13 cellular contexts compared by ENCODE assay signal in genomic region chr10:68088744-68089143, GRCh38. TPM values are rescaled to one million over a fixed set of nuclear protein-coding genes. Genes with fewer than 3 reads are reported as not detected.
A peak's percentile ranks its signal among the peaks of the same experiment; 100 is the strongest.
DNase-seq lines count a peak whose midpoint lies in the region; ATAC-seq and TF ChIP-seq lines count a peak whose summit lies in the region.
"Had no signal": no experiment of that assay in that cellular context is flagged by ENCODE, and none has a peak within 500 bp of the region (broad histone marks: within the 10 kb centered on the region; RNA-seq: fewer than 3 reads in every experiment).

No MANE protein-coding gene starts in this region.

- intact Hi-C loops in testis (cut with DNase I; ENCODE audit: low total_unique reads), result no loop called here

- H3K4me3 Mint-ChIP-seq in activated T-cell treated with anti-CD3 and anti-CD28 coated beads, Interleukin-2, amount 50 U/mL, for 4 hours, result no peak overlapping the region
- peak overlapping the region; percentile 75 for H3K4me3 Mint-ChIP-seq in HFFc6
- no peak overlapping the region for H3K4me3 Mint-ChIP-seq in nephron

- no peaks in the 10 kb centered on the region for H3K36me3 Mint-ChIP-seq in activated T-cell treated with anti-CD3 and anti-CD28 coated beads, Interleukin-2, amount 50 U/mL, for 4 hours (ENCODE audit: insufficient read depth)
- H3K36me3 Mint-ChIP-seq in HFFc6 (ENCODE audit: low read depth) (peaks cover 20% of the 10 kb centered on the region), nephron (ENCODE audit: low read depth) (no peaks in the 10 kb centered on the region)

- no peak overlapping the region for H3K4me3 ChIP-seq in SJSA1
- H3K4me3 ChIP-seq in testis, result no peak overlapping the region
- H3K4me3 ChIP-seq: right lobe of liver had no signal

- 50 to 68% methylated on average over 4 of the region's 4 CpGs for WGBS in testis, 2 donors

- H3K27ac Mint-ChIP-seq in HFFc6 (peak overlapping the region; percentile 91), nephron (peak overlapping the region in 2 of 3 experiments; percentile 18 to 26)

- peaks cover 69% of the 10 kb centered on the region for H3K4me1 ChIP-seq in SJSA1 (replicated peaks)
- H3K4me1 ChIP-seq in testis, result peaks cover 2% of the 10 kb centered on the region

- H3K36me3 ChIP-seq in SJSA1 (no peaks in the 10 kb centered on the region), testis (ENCODE audit: low read depth, missing control alignments) (no peaks in the 10 kb centered on the region)
- H3K36me3 ChIP-seq: right lobe of liver had no signal

- peak; percentile 37 to 54 for ATAC-seq in activated T-cell treated with anti-CD3 and anti-CD28 coated beads, Interleukin-2, amount 50 U/mL, for 4 hours
- ATAC-seq: left colon had no signal

- H3K27me3 ChIP-seq in SJSA1 (replicated peaks), result no peaks in the 10 kb centered on the region
- H3K27me3 ChIP-seq in testis, result no peaks in the 10 kb centered on the region
- H3K27me3 ChIP-seq: right lobe of liver had no signal

- DNase-seq in activated T-cell treated with anti-CD3 and anti-CD28 coated beads, Interleukin-2, amount 50 U/mL, for 4 hours, result no peak
- no peak for DNase-seq in activated T-cell treated with anti-CD3 and anti-CD28 coated beads, Interleukin-2, amount 50 U/mL, for 48 hours
- DNase-seq in HFFc6, result no peak
- no peak for DNase-seq in SJSA1 (ENCODE audit: low read depth in 1 of 2, low spot score in 2 of 2)
- no peak for DNase-seq in effector CD8-positive, alpha-beta T cell (lab: John Stamatoyannopoulos, UW)
- DNase-seq in testis, result no peak
- DNase-seq in SKM-1 treated with dmso at 0.1 percent for 144 hours (lab: John Stamatoyannopoulos, UW; ENCODE audit: unreplicated experiment), result no peak
- DNase-seq: erythroblast; left colon; NCI-H748 treated with DMSO at 0.1 percent for 48 hours; right lobe of liver; stimulated activated CD8-positive, alpha-beta memory T cell treated with anti-CD3 and anti-CD28 coated beads, Interleukin-4, amount 100 ng/mL, for 48 hours had no signal

- no peak for TF ChIP-seq POLR2A in testis (IDR thresholded peaks at IDR 0.05)

- no peaks in the 10 kb centered on the region for H3K27me3 Mint-ChIP-seq in activated T-cell treated with anti-CD3 and anti-CD28 coated beads, Interleukin-2, amount 50 U/mL, for 4 hours (ENCODE audit: low read depth)
- H3K27me3 Mint-ChIP-seq in HFFc6 (ENCODE audit: insufficient read depth) (no peaks in the 10 kb centered on the region), nephron (ENCODE audit: low read depth) (no peaks in the 10 kb centered on the region)

- H3K9me3 ChIP-seq in SJSA1 (replicated peaks) (no peaks in the 10 kb centered on the region), testis (no peaks in the 10 kb centered on the region)
- H3K9me3 ChIP-seq: right lobe of liver had no signal

- no peaks in the 10 kb centered on the region for H3K9me3 Mint-ChIP-seq in activated T-cell treated with anti-CD3 and anti-CD28 coated beads, Interleukin-2, amount 50 U/mL, for 4 hours
- H3K9me3 Mint-ChIP-seq in HFFc6 (no peaks in the 10 kb centered on the region), nephron (no peaks in the 10 kb centered on the region)

- TF ChIP-seq CTCF in HFFc6 (IDR thresholded peaks at IDR 0.05) (no peak), nephron (IDR thresholded peaks at IDR 0.05; ENCODE audit: unreplicated experiment in 3 of 3) (no peak), testis (IDR thresholded peaks at IDR 0.05) (no peak)

- H3K4me1 Mint-ChIP-seq in activated T-cell treated with anti-CD3 and anti-CD28 coated beads, Interleukin-2, amount 50 U/mL, for 4 hours (ENCODE audit: low read depth), result peaks cover 5% of the 10 kb centered on the region
- peaks cover 77% of the 10 kb centered on the region for H3K4me1 Mint-ChIP-seq in HFFc6 (ENCODE audit: low read depth)
- H3K4me1 Mint-ChIP-seq in nephron, result peaks cover 18% of the 10 kb centered on the region

- peak overlapping the region; percentile 10 for H3K27ac ChIP-seq in SJSA1
- H3K27ac ChIP-seq in testis, result no peak overlapping the region
- H3K27ac ChIP-seq: right lobe of liver had no signal

RNA-seq across cellular contexts. Expression of gene HERC4, which starts 13.7 kb away (rescaled TPM):
- total RNA-seq in activated T-cell treated with anti-CD3 and anti-CD28 coated beads, Interleukin-2, amount 50 U/mL, for 4 hours, result 10 to 100 TPM; 16.5 to 22.8 (median 20.3) TPM
- 100 to 1,000 TPM; 220 to 297 (median 279) TPM for total RNA-seq in HFFc6 (2021; fragmentation: NEBNext Ultra II Directional; extraction: Animal tissue kit (Norgen Biotek cat#: 25700))
- total RNA-seq in SJSA1 (2014; rRNA removed; shearing (Covaris generic)), result 26.3 and 42.0 TPM in 2 replicates
- total RNA-seq in testis, result 10 to 100 TPM; 67.3 to 79.1 TPM
- polyA plus RNA-seq in testis (ENCODE audit: insufficient read depth, low read depth, low replicate concordance), result 30.5 TPM

RNA-seq across cellular contexts. Expression of gene MYPN, which starts 20.5 kb away (rescaled TPM):
- total RNA-seq in activated T-cell treated with anti-CD3 and anti-CD28 coated beads, Interleukin-2, amount 50 U/mL, for 4 hours, result not detected
- 10 to 100 TPM; 70.3 to 89.1 (median 80.1) TPM for total RNA-seq in HFFc6 (2021; fragmentation: NEBNext Ultra II Directional; extraction: Animal tissue kit (Norgen Biotek cat#: 25700))
- under 0.01 and 0.39 TPM in 2 replicates for total RNA-seq in SJSA1 (2014; rRNA removed; shearing (Covaris generic))
- 1 to 10 TPM; 1.5 to 1.8 TPM for total RNA-seq in testis
- 2.3 TPM for polyA plus RNA-seq in testis (ENCODE audit: insufficient read depth, low read depth, low replicate concordance)

Comparison
In these comparisons a context has a peak if more than half of its experiments do, and no peak if none do; other contexts are left out.
1. RNA of gene MYPN, which starts 20.5 kb away (total RNA-seq): 70.3 to 89.1 TPM in HFFc6; 1.5 to 1.8 TPM in testis, under 0.01 to 0.39 TPM in SJSA1 and not detected in activated T-cell treated with anti-CD3 and anti-CD28 coated beads, Interleukin-2, amount 50 U/mL, for 4 hours; every median in the first group is over 10 times any median in the second.